ENCODE assay signal across 2 cellular contexts in the genomic region with DNA sequence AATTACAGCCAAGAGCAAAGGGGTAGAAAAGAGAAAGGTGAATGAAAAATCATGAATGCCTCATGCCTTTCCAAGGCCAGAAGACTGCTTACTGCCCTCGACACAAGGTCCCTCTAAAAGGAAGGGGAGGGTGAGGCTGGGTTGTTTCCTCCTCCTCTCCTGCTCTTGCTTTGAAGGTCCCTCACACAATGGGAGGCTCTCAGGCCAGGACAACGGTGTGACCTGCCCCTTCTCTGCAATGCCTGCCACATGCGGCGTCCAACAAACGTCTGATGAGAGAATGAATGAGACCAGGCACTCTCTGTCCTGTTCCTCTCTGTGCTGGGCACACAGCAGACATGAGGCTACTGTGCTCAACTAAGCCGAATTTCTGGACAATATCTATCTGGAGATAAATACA.
TF ChIP-seq lines count a peak whose summit lies in the region.

No MANE protein-coding gene starts in this region.

TF ChIP-seq in IMR-90, 13 proteins besides CTCF, POLR2A, EP300 and RAD21:
- TF ChIP-seq MAZ (IDR thresholded peaks at IDR 0.05; ENCODE audit: borderline replicate concordance, low read depth, low read length) (no peak), CEBPB (IDR thresholded peaks at IDR 0.05; ENCODE audit: low read depth, low read length) (no peak), SMC3 (IDR thresholded peaks at IDR 0.05; ENCODE audit: low read depth, low read length) (no peak), CHD1 (IDR thresholded peaks at IDR 0.05; ENCODE audit: low read depth, low read length) (no peak), MAFK (IDR thresholded peaks at IDR 0.05; ENCODE audit: low read depth, low read length) (no peak), RFX5 (IDR thresholded peaks at IDR 0.05; ENCODE audit: low read depth, low read length) (no peak), BHLHE40 (IDR thresholded peaks at IDR 0.05; ENCODE audit: low read depth, low read length) (no peak), RCOR1 (IDR thresholded peaks at IDR 0.05; ENCODE audit: insufficient replicate concordance, low read length) (no peak)
- TF ChIP-seq, protein P1, sequence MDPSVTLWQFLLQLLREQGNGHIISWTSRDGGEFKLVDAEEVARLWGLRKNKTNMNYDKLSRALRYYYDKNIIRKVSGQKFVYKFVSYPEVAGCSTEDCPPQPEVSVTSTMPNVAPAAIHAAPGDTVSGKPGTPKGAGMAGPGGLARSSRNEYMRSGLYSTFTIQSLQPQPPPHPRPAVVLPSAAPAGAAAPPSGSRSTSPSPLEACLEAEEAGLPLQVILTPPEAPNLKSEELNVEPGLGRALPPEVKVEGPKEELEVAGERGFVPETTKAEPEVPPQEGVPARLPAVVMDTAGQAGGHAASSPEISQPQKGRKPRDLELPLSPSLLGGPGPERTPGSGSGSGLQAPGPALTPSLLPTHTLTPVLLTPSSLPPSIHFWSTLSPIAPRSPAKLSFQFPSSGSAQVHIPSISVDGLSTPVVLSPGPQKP (IDR thresholded peaks at IDR 0.05; ENCODE audit: borderline replicate concordance, low read depth, low read length), result no peak

TF ChIP-seq in H1, 55 proteins besides CTCF, POLR2A, EP300 and RAD21:
- no peak for TF ChIP-seq YY1 (IDR thresholded peaks at IDR 0.05; ENCODE audit: low read depth, low read length)
- TF ChIP-seq CBX5 (IDR thresholded peaks at IDR 0.05; ENCODE audit: low read depth, low read length), result no peak
- no peak for TF ChIP-seq CHD2 (IDR thresholded peaks at IDR 0.05; ENCODE audit: low read length)
- TF ChIP-seq GTF2F1 (IDR thresholded peaks at IDR 0.05; ENCODE audit: borderline replicate concordance, low read depth, low read length), result no peak
- TF ChIP-seq RFX5 (IDR thresholded peaks at IDR 0.05; ENCODE audit: borderline replicate concordance, low read depth, low read length), result no peak
- TF ChIP-seq KDM4A (IDR thresholded peaks at IDR 0.05; ENCODE audit: low read depth, low read length, severe bottlenecking), result no peak
- TF ChIP-seq ASH2L (IDR thresholded peaks at IDR 0.05; ENCODE audit: low read length), result no peak
- TF ChIP-seq TCF12 (IDR thresholded peaks at IDR 0.05; ENCODE audit: low read depth, low read length), result no peak
- no peak for TF ChIP-seq CEBPB (IDR thresholded peaks at IDR 0.05; ENCODE audit: low read depth, low read length)
- TF ChIP-seq ZNF274 (IDR thresholded peaks at IDR 0.05; ENCODE audit: borderline replicate concordance, extremely low read depth, low read length), result no peak
- TF ChIP-seq RXRA (IDR thresholded peaks at IDR 0.05; ENCODE audit: insufficient read depth, low read depth, low read length), result no peak
- TF ChIP-seq BRCA1 (IDR thresholded peaks at IDR 0.05; ENCODE audit: low read depth, low read length), result no peak
- no peak for TF ChIP-seq SIN3A (conservative IDR thresholded peaks at IDR 0.05 in 1 of 2, IDR thresholded peaks at IDR 0.05 in 1 of 2; ENCODE audit: low read depth in 1 of 2, low read length in 2 of 2)
- no peak for TF ChIP-seq GABPA (IDR thresholded peaks at IDR 0.05; ENCODE audit: borderline replicate concordance, insufficient read depth, low read length)
- TF ChIP-seq, protein P2, sequence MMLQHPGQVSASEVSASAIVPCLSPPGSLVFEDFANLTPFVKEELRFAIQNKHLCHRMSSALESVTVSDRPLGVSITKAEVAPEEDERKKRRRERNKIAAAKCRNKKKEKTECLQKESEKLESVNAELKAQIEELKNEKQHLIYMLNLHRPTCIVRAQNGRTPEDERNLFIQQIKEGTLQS (IDR thresholded peaks at IDR 0.05; ENCODE audit: insufficient read depth, low read depth, low read length), result no peak
- no peak for TF ChIP-seq KDM1A (IDR thresholded peaks at IDR 0.05; ENCODE audit: borderline replicate concordance, low read length)
- no peak for TF ChIP-seq TAF1 (IDR thresholded peaks at IDR 0.05; ENCODE audit: low read depth, low read length)
- no peak for TF ChIP-seq SP1 (IDR thresholded peaks at IDR 0.05; ENCODE audit: low read depth, low read length)
- TF ChIP-seq EGR1 (IDR thresholded peaks at IDR 0.05; ENCODE audit: borderline replicate concordance, low read depth, low read length), result no peak
